ENCODE assay signal across 1 cellular context in genomic region chr11:2559527-2560311, GRCh38.
TF ChIP-seq lines count a peak whose summit lies in the region.

No MANE protein-coding gene starts in this region.

TF ChIP-seq in IMR-90, 13 proteins besides CTCF, POLR2A, EP300 and RAD21 (continued from another document):
- TF ChIP-seq MXI1 (IDR thresholded peaks at IDR 0.05; ENCODE audit: borderline replicate concordance, low read depth, low read length) (no peak), CEBPB (IDR thresholded peaks at IDR 0.05; ENCODE audit: low read depth, low read length) (no peak), USF2 (IDR thresholded peaks at IDR 0.05; ENCODE audit: low read depth, low read length) (no peak), CHD1 (IDR thresholded peaks at IDR 0.05; ENCODE audit: low read depth, low read length) (no peak), SMC3 (IDR thresholded peaks at IDR 0.05; ENCODE audit: low read depth, low read length) (no peak), NFE2L2 (IDR thresholded peaks at IDR 0.05; ENCODE audit: low read depth, low read length) (no peak), ELK1 (IDR thresholded peaks at IDR 0.05; ENCODE audit: borderline replicate concordance, low read depth, low read length) (no peak), MAFK (IDR thresholded peaks at IDR 0.05; ENCODE audit: low read depth, low read length) (no peak), BHLHE40 (IDR thresholded peaks at IDR 0.05; ENCODE audit: low read depth, low read length) (no peak), RCOR1 (IDR thresholded peaks at IDR 0.05; ENCODE audit: insufficient replicate concordance, low read length) (no peak), RFX5 (IDR thresholded peaks at IDR 0.05; ENCODE audit: low read depth, low read length) (no peak)
